ENCODE assay signal across 8 cellular contexts in the genomic region with DNA sequence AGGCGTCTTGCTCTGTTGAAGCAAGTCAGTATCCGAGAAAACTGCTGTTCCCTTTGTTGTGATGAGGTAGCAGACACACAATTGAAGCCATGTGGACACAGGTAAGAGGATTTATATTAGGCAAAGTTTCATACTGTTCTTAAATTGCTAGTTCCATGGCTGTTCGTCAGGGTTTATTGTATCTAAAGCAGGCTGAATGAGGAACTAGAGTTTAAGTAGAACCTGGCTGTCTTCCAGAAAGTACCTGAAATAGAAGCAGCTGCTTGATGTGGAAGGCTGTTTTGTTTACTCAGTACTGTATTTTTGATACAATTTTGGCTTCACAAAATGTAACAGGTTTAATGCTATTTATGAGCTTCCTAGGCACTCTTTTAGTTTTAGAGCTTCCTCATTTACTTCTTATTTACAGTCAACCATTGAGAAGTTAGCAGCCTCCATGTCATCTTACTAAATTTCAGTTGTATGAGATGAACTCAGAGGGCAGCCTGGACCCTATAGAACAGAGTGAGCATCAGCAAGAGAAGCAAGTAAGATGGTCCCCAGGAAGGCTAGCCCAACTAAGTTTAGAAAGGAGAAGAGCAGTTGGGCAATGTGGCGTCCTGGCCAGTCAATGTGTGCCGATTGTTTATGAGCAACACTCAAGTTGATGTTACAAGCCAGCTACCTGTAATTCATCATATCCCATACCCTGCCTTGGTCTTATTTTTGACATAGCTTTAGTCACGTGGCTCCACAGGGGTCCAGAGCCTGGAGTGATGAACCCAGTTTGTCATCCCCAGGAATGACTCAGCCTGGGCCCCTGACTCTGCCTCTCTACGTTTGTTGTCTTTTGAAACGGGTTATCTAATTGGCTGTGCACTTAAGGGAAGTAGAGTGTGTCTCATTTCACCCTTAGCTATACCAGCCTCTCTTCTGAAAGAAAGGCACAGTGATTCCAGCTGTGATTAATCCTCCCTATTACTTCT.
DNase-seq lines count a peak whose midpoint lies in the region; ATAC-seq lines count a peak whose summit lies in the region.

No MANE protein-coding gene starts in this region.

- DNase-seq in DMS153 (lab: John Stamatoyannopoulos, UW) (peak; percentile 82), Kasumi-1 (lab: John Stamatoyannopoulos, UW) (peak; percentile 26 to 37), SHP77 treated with DMSO at 0.1 percent for 48 hours (lab: John Stamatoyannopoulos, UW) (peak; percentile 36), iris pigment epithelial cell (ENCODE audit: low read depth) (peak; percentile 83), globus pallidus (ENCODE audit: low spot score) (no peak), Ammon's horn (ENCODE audit: low spot score) (no peak), NCI-H1048 (lab: John Stamatoyannopoulos, UW) (no peak)

- ATAC-seq in HG03460 (IDR thresholded peaks at IDR 0.05; ENCODE audit: unreplicated experiment): no peak

Comparison
In these comparisons a context has a peak if more than half of its experiments do, and no peak if none do; other contexts are left out.
1. DNase-seq: peak in DMS153 (single experiment), Kasumi-1 (2 of 2), SHP77 treated with DMSO at 0.1 percent for 48 hours (single experiment) and iris pigment epithelial cell (single experiment); none in globus pallidus (single experiment), Ammon's horn (single experiment) and NCI-H1048 (single experiment).